Comparison of ENCODE assay signal across 12 cellular contexts in the genomic region with DNA sequence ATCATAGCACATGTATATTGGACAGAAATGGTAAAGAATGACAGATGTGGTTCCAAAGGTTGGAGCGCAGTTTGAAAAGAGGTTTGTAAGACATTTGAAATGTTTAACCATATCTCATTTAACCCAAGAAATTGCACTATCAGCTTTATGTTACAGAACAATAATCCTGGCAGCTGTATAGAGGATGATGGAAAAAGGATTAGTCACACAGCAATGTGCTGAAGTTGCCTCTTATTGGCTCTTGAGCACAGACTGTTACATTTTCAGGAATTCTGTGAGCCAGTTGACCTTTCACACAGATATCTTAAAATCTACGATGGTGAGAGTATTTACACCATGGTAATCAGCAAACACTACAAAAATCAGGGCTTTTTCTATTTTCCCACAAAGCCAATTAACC. TPM values are rescaled to one million over a fixed set of nuclear protein-coding genes. Genes with fewer than 3 reads are reported as not detected.
DNase-seq lines count a peak whose midpoint lies in the region; ATAC-seq lines count a peak whose summit lies in the region.
"Had no signal": no experiment of that assay in that cellular context is flagged by ENCODE, and none has a peak within 500 bp of the region (broad histone marks: within the 10 kb centered on the region; RNA-seq: fewer than 3 reads in every experiment).

No MANE protein-coding gene starts in this region.

- peak overlapping the region; percentile 8; the same call in 1 of the 2 replicates for H3K4me3 ChIP-seq in ACC112 (ENCODE audit: low read depth, low read length)
- H3K4me3 ChIP-seq: sigmoid colon had no signal

- DNase-seq in GM03348 (ENCODE audit: low spot score) (peak; percentile 50), glomerular visceral epithelial cell (ENCODE audit: extremely low spot score) (peak; percentile 5), NCI-H128 (lab: John Stamatoyannopoulos, UW; ENCODE audit: unreplicated experiment) (no peak), NCI-H1694 (lab: John Stamatoyannopoulos, UW) (no peak), HuH-7.5 (ENCODE audit: low spot score) (no peak)
- DNase-seq in activated naive CD8-positive, alpha-beta T cell treated with anti-CD3 and anti-CD28 coated beads, Interleukin-2, amount 10 ng/mL, durations not matched to agents 7 days and 5 days = no peak
- DNase-seq in effector CD4-positive, alpha-beta T cell = no peak
- DNase-seq: activated gamma-delta T cell treated with Interleukin-2 at 50 U/mL for 16 hours, GOT3, NCI-H1105, sigmoid colon had no signal

- POLR2A ChIA-PET in activated naive CD8-positive, alpha-beta T cell treated with anti-CD3 and anti-CD28 coated beads, Interleukin-2, amount 10 ng/mL, durations not matched to agents 7 days and 5 days (lab: Charles Lee) = no interaction called here

- peak overlapping the region; percentile 84 for H3K27ac Mint-ChIP-seq in activated naive CD8-positive, alpha-beta T cell treated with anti-CD3 and anti-CD28 coated beads, Interleukin-2, amount 10 ng/mL, durations not matched to agents 7 days and 5 days

- no peaks in the 10 kb centered on the region for H3K27me3 ChIP-seq in ACC112 (ENCODE audit: insufficient read depth, low read length)
- H3K27me3 ChIP-seq: sigmoid colon had no signal

- no peak overlapping the region for H2AFZ ChIP-seq in ACC112 (ENCODE audit: low read length, unreplicated experiment)

- peak overlapping the region; percentile 38 for H3K27ac ChIP-seq in ACC112 (ENCODE audit: low read depth, low read length)

- peaks cover 27% of the 10 kb centered on the region for H3K4me1 ChIP-seq in ACC112 (ENCODE audit: control insufficient read depth, insufficient read depth, low read length, unreplicated experiment)

- peaks cover 44% of the 10 kb centered on the region for H3K79me2 ChIP-seq in ACC112 (ENCODE audit: control insufficient read depth, insufficient read depth, low read length, unreplicated experiment)

- peak overlapping the region; percentile 76 for H3K4me3 Mint-ChIP-seq in activated naive CD8-positive, alpha-beta T cell treated with anti-CD3 and anti-CD28 coated beads, Interleukin-2, amount 10 ng/mL, durations not matched to agents 7 days and 5 days

- no peak for ATAC-seq in activated naive CD8-positive, alpha-beta T cell treated with anti-CD3 and anti-CD28 coated beads, Interleukin-2, amount 10 ng/mL, durations not matched to agents 7 days and 5 days (ENCODE audit: low read depth)

- peaks cover 21% of the 10 kb centered on the region for H3K36me3 Mint-ChIP-seq in activated naive CD8-positive, alpha-beta T cell treated with anti-CD3 and anti-CD28 coated beads, Interleukin-2, amount 10 ng/mL, durations not matched to agents 7 days and 5 days

- H3K36me3 ChIP-seq in ACC112 (ENCODE audit: insufficient read depth, low read length) = no peaks in the 10 kb centered on the region

- no peaks in the 10 kb centered on the region for H3K9me3 Mint-ChIP-seq in activated naive CD8-positive, alpha-beta T cell treated with anti-CD3 and anti-CD28 coated beads, Interleukin-2, amount 10 ng/mL, durations not matched to agents 7 days and 5 days

- H3K4me1 Mint-ChIP-seq in activated naive CD8-positive, alpha-beta T cell treated with anti-CD3 and anti-CD28 coated beads, Interleukin-2, amount 10 ng/mL, durations not matched to agents 7 days and 5 days = peaks cover 44% of the 10 kb centered on the region

- no peaks in the 10 kb centered on the region for H3K27me3 Mint-ChIP-seq in activated naive CD8-positive, alpha-beta T cell treated with anti-CD3 and anti-CD28 coated beads, Interleukin-2, amount 10 ng/mL, durations not matched to agents 7 days and 5 days

RNA-seq across cellular contexts. Expression of gene COG5, which starts 3.9 kb away (rescaled TPM):
- total RNA-seq in activated naive CD8-positive, alpha-beta T cell treated with anti-CD3 and anti-CD28 coated beads, Interleukin-2, amount 10 ng/mL, durations not matched to agents 7 days and 5 days = 10 to 100 TPM; 51.0 to 56.2 TPM

RNA-seq across cellular contexts. Expression of gene DUS4L, which starts 3.9 kb away (rescaled TPM):
- 10 to 100 TPM; 10.1 to 11.8 TPM for total RNA-seq in activated naive CD8-positive, alpha-beta T cell treated with anti-CD3 and anti-CD28 coated beads, Interleukin-2, amount 10 ng/mL, durations not matched to agents 7 days and 5 days

RNA-seq across cellular contexts. Expression of gene BCAP29, which starts 20.2 kb away (rescaled TPM):
- total RNA-seq in activated naive CD8-positive, alpha-beta T cell treated with anti-CD3 and anti-CD28 coated beads, Interleukin-2, amount 10 ng/mL, durations not matched to agents 7 days and 5 days = 10 to 100 TPM; 25.2 to 32.6 TPM

Comparison
In these comparisons a context has a peak if more than half of its experiments do, and no peak if none do; other contexts are left out.
1. DNase-seq: peak in GM03348 (single experiment) and glomerular visceral epithelial cell (single experiment); none in activated naive CD8-positive, alpha-beta T cell treated with anti-CD3 and anti-CD28 coated beads, Interleukin-2, amount 10 ng/mL, durations not matched to agents 7 days and 5 days (single experiment), NCI-H128 (single experiment), NCI-H1694 (single experiment), effector CD4-positive, alpha-beta T cell (single experiment) and HuH-7.5 (single experiment).